Comparison of ENCODE assay signal across 1 cellular context in genomic region chr20:48620486-48621255, GRCh38.
TF ChIP-seq lines count a peak whose summit lies in the region.

No MANE protein-coding gene starts in this region.

TF ChIP-seq in K562, 482 proteins besides CTCF, POLR2A, EP300 and RAD21 (continued from another document and continues in another):
- TF ChIP-seq E4F1 (CRISPR knock-in tag; IDR thresholded peaks at IDR 0.05; ENCODE audit: borderline replicate concordance): no peak
- no peak for TF ChIP-seq STAT5A (IDR thresholded peaks at IDR 0.05; ENCODE audit: borderline replicate concordance, low read length)
- no peak for TF ChIP-seq E2F3 (CRISPR knock-in tag; IDR thresholded peaks at IDR 0.05)
- TF ChIP-seq TBP (optimal IDR thresholded peaks at IDR 0.05; ENCODE audit: low read depth, low read length): no peak
- no peak for TF ChIP-seq GABPA (tag; conservative IDR thresholded peaks at IDR 0.05; ENCODE audit: low read depth)
- no peak for TF ChIP-seq FOXP4 (CRISPR knock-in tag; IDR thresholded peaks at IDR 0.05; ENCODE audit: borderline replicate concordance)
- TF ChIP-seq PKNOX1 (IDR thresholded peaks at IDR 0.05): 0 out of 2 replicates have a peak, but pooled peaks have one; percentile 23
- TF ChIP-seq SMARCC2 (IDR thresholded peaks at IDR 0.05; ENCODE audit: low read depth): no peak
- TF ChIP-seq NFE2 (IDR thresholded peaks at IDR 0.05; ENCODE audit: low read depth): peak; percentile 31; the same call in 1 of the 2 replicates
- TF ChIP-seq ZBTB11 (CRISPR knock-in tag; IDR thresholded peaks at IDR 0.05): peak in 1 of 3 experiments; percentile 14; a peak in 1 of 6 replicates
- peak in 1 of 2 experiments; percentile 19; a peak in 1 of 4 replicates for TF ChIP-seq SRF (CRISPR knock-in tag; IDR thresholded peaks at IDR 0.05)
- TF ChIP-seq ZNF217 (CRISPR knock-in tag; IDR thresholded peaks at IDR 0.05): no peak
- TF ChIP-seq TOE1 (IDR thresholded peaks at IDR 0.05; ENCODE audit: borderline replicate concordance): peak; percentile 50; the same call in 1 of the 2 replicates
- TF ChIP-seq TOE1 (CRISPR knock-in tag; IDR thresholded peaks at IDR 0.05; ENCODE audit: borderline replicate concordance, low read depth): no peak
- TF ChIP-seq NONO (IDR thresholded peaks at IDR 0.05; ENCODE audit: low read depth in 2 of 2, low read length in 1 of 2): 0 out of 4 replicates have a peak, but pooled peaks of 1 of the 2 experiments have one; percentile 24
- no peak for TF ChIP-seq KLF10 (CRISPR knock-in tag; IDR thresholded peaks at IDR 0.05)
- no peak for TF ChIP-seq CBFB (CRISPR knock-in tag; IDR thresholded peaks at IDR 0.05)
- TF ChIP-seq ILF3 (IDR thresholded peaks at IDR 0.05; ENCODE audit: borderline replicate concordance): no peak
- peak in 1 of 2 experiments; percentile 14 for TF ChIP-seq NCOA2 (IDR thresholded peaks at IDR 0.05; ENCODE audit: partially characterized antibody in 2 of 2)
- peak in 1 of 2 experiments; percentile 36; a peak in 1 of 4 replicates for TF ChIP-seq RCOR1 (IDR thresholded peaks at IDR 0.05; ENCODE audit: borderline replicate concordance in 1 of 2, low read depth in 2 of 2, low read length in 2 of 2)
- no peak for TF ChIP-seq RUNX1 (IDR thresholded peaks at IDR 0.05; ENCODE audit: low read depth)
- no peak for TF ChIP-seq MAX (CRISPR knock-in tag; IDR thresholded peaks at IDR 0.05)
- TF ChIP-seq ZBTB40 (IDR thresholded peaks at IDR 0.05): no peak
- TF ChIP-seq ZBTB40 (CRISPR knock-in tag; IDR thresholded peaks at IDR 0.05): no peak
- no peak for TF ChIP-seq HES1 (IDR thresholded peaks at IDR 0.05; ENCODE audit: low read depth)
- peak; percentile 31; the same call in 1 of the 2 replicates for TF ChIP-seq CHAMP1 (IDR thresholded peaks at IDR 0.05)
- no peak for TF ChIP-seq MXD1 (CRISPR knock-in tag; IDR thresholded peaks at IDR 0.05; ENCODE audit: borderline replicate concordance, poor library complexity, severe bottlenecking)
